1 cellular context compared by ENCODE assay signal in genomic region chr3:152299243-152299976, GRCh38.
TF ChIP-seq lines count a peak whose summit lies in the region.

No MANE protein-coding gene starts in this region.

TF ChIP-seq in HCT116, 20 proteins besides CTCF, POLR2A, EP300 and RAD21 (continued from another document):
- no peak for TF ChIP-seq EZH2phosphoT487 (IDR thresholded peaks at IDR 0.05; ENCODE audit: borderline replicate concordance)
- no peak for TF ChIP-seq CEBPB (IDR thresholded peaks at IDR 0.05; ENCODE audit: low read depth)
- TF ChIP-seq ATF3 (IDR thresholded peaks at IDR 0.05) = no peak
- TF ChIP-seq CBX3 (IDR thresholded peaks at IDR 0.05; ENCODE audit: low read depth) = no peak
- no peak for TF ChIP-seq EGR1 (IDR thresholded peaks at IDR 0.05; ENCODE audit: low read depth)
- TF ChIP-seq SIN3A (IDR thresholded peaks at IDR 0.05; ENCODE audit: low read depth) = no peak
- TF ChIP-seq POLR2AphosphoS5 (IDR thresholded peaks at IDR 0.05; ENCODE audit: low read depth, low read length) = no peak
- TF ChIP-seq JUND (IDR thresholded peaks at IDR 0.05) = no peak
- no peak for TF ChIP-seq ZNF274 (IDR thresholded peaks at IDR 0.05; ENCODE audit: low read depth, low read length)
- no peak for TF ChIP-seq TCF7L2 (IDR thresholded peaks at IDR 0.05; ENCODE audit: borderline replicate concordance, extremely low read depth, insufficient read depth, insufficient read length)
TF ChIP-seq in HCT116: peak in this region for 0.
